ENCODE assay signal across 9 cellular contexts in genomic region chr19:39845172-39845571, GRCh38. TPM values are rescaled to one million over a fixed set of nuclear protein-coding genes. Genes with fewer than 3 reads are reported as not detected.
DNase-seq lines count a peak whose midpoint lies in the region; ATAC-seq and TF ChIP-seq lines count a peak whose summit lies in the region.
"Had no signal": no experiment of that assay in that cellular context is flagged by ENCODE, and none has a peak within 500 bp of the region (broad histone marks: within the 10 kb centered on the region; RNA-seq: fewer than 3 reads in every experiment).

No MANE protein-coding gene starts in this region.

- no peak for TF ChIP-seq CTCF in heart left ventricle (IDR thresholded peaks at IDR 0.05)
- TF ChIP-seq CTCF in right lobe of liver (IDR thresholded peaks at IDR 0.05), result no peak
- TF ChIP-seq CTCF in upper lobe of left lung (IDR thresholded peaks at IDR 0.05), result no peak

- peaks cover 38% of the 10 kb centered on the region for H3K4me1 Mint-ChIP-seq in activated naive CD8-positive, alpha-beta T cell treated with anti-CD3 and anti-CD28 coated beads, Interleukin-2, amount 10 ng/mL, durations not matched to agents 7 days and 5 days

- no peaks in the 10 kb centered on the region for H3K27me3 ChIP-seq in heart left ventricle
- no peaks in the 10 kb centered on the region for H3K27me3 ChIP-seq in right lobe of liver
- no peaks in the 10 kb centered on the region for H3K27me3 ChIP-seq in upper lobe of left lung

- H3K9me3 Mint-ChIP-seq in activated naive CD8-positive, alpha-beta T cell treated with anti-CD3 and anti-CD28 coated beads, Interleukin-2, amount 10 ng/mL, durations not matched to agents 7 days and 5 days, result no peaks in the 10 kb centered on the region

- H3K27me3 Mint-ChIP-seq in activated naive CD8-positive, alpha-beta T cell treated with anti-CD3 and anti-CD28 coated beads, Interleukin-2, amount 10 ng/mL, durations not matched to agents 7 days and 5 days, result peaks cover 2% of the 10 kb centered on the region

- intact Hi-C loops in heart left ventricle (cut with DNase I) (loop anchor here in 6 of 10 donors (2.0 to 10.0 kb wide), 7 partner anchors 52 to 300 kb away; partner anchors contain the start of genes EID2 (in 2 of the 6) and PSMC4 (in 2 of the 6)), Right ventricle myocardium inferior (cut with DNase I) (loop anchor here (10.0 kb wide), 1 partner anchor 310 kb away; the partner anchor contains the start of gene EID2B), right lobe of liver (cut with DNase I) (loop anchor here in 1 of 2 donors (10.0 kb wide), 1 partner anchor 50 kb away; no protein-coding TSS in a partner anchor)

- TF ChIP-seq POLR2A in heart left ventricle (IDR thresholded peaks at IDR 0.05) (no peak), right lobe of liver (IDR thresholded peaks at IDR 0.05) (no peak), upper lobe of left lung (IDR thresholded peaks at IDR 0.05) (no peak)

- POLR2A ChIA-PET in activated naive CD8-positive, alpha-beta T cell treated with anti-CD3 and anti-CD28 coated beads, Interleukin-2, amount 10 ng/mL, durations not matched to agents 7 days and 5 days (lab: Charles Lee), result interaction anchor here (0.7 to 5.1 kb wide), 6 partner anchors 12 to 152 kb away, joined by 3 to 38 read pairs (median 10); partner anchors contain the start of genes DYRK1B, PSMC4 and ZNF546

- ATAC-seq in heart left ventricle, result no peak
- ATAC-seq in Right ventricle myocardium inferior, result no peak
- no peak for ATAC-seq in activated naive CD8-positive, alpha-beta T cell treated with anti-CD3 and anti-CD28 coated beads, Interleukin-2, amount 10 ng/mL, durations not matched to agents 7 days and 5 days (ENCODE audit: low read depth)
- no peak for ATAC-seq in right lobe of liver
- ATAC-seq in upper lobe of left lung (ENCODE audit: low FRiP score in 2 of 2), result no peak
- ATAC-seq in HG02870 (IDR thresholded peaks at IDR 0.05; ENCODE audit: unreplicated experiment), result no peak

- H3K36me3 ChIP-seq in heart left ventricle (peaks cover 0 to 2% (median 0%) of the 10 kb centered on the region in 9 donors), right lobe of liver (peaks cover 0 to under 1% (median 0%) of the 10 kb centered on the region in 4 donors), upper lobe of left lung (peaks cover 0 to under 1% (median under 1%) of the 10 kb centered on the region in 4 donors)
- H3K36me3 ChIP-seq: neutrophil had no signal

- DNase-seq in heart left ventricle (no peak), Right ventricle myocardium inferior (ENCODE audit: missing footprints) (no peak), right lobe of liver (no peak), upper lobe of left lung (no peak), NCI-H82 (lab: John Stamatoyannopoulos, UW) (no peak), DMS153 (lab: John Stamatoyannopoulos, UW) (no peak)
- no peak for DNase-seq in activated naive CD8-positive, alpha-beta T cell treated with anti-CD3 and anti-CD28 coated beads, Interleukin-2, amount 10 ng/mL, durations not matched to agents 7 days and 5 days

- H3K4me3 Mint-ChIP-seq in activated naive CD8-positive, alpha-beta T cell treated with anti-CD3 and anti-CD28 coated beads, Interleukin-2, amount 10 ng/mL, durations not matched to agents 7 days and 5 days, result peak overlapping the region; percentile 91

- H3K36me3 Mint-ChIP-seq in activated naive CD8-positive, alpha-beta T cell treated with anti-CD3 and anti-CD28 coated beads, Interleukin-2, amount 10 ng/mL, durations not matched to agents 7 days and 5 days, result no peaks in the 10 kb centered on the region

- TF ChIP-seq EP300 in upper lobe of left lung (IDR thresholded peaks at IDR 0.05), result no peak

- H3K9me3 ChIP-seq in heart left ventricle, result no peaks in the 10 kb centered on the region
- no peaks in the 10 kb centered on the region for H3K9me3 ChIP-seq in right lobe of liver
- no peaks in the 10 kb centered on the region for H3K9me3 ChIP-seq in upper lobe of left lung
- H3K9me3 ChIP-seq: neutrophil had no signal

- H3K4me3 ChIP-seq in heart left ventricle, result peak overlapping the region in 11 of 12 donors; percentile 63 to 89 (median 81)
- H3K4me3 ChIP-seq in right lobe of liver, result peak overlapping the region; percentile 84 to 95 (median 86)
- H3K4me3 ChIP-seq in upper lobe of left lung, result peak overlapping the region; percentile 80 to 85 (median 82)

- WGBS in heart left ventricle, 4 donors, result 28 to 45% (median 39%) methylated on average over 5 of the region's 5 CpGs
- 21% methylated on average over 5 of the region's 5 CpGs for WGBS in right lobe of liver (ENCODE audit: insufficient coverage, low coverage, low lambda C conversion rate, missing lambda C conversion rate)
- WGBS in upper lobe of left lung, 2 donors, result 24 to 33% methylated on average over 5 of the region's 5 CpGs

- H3K27ac ChIP-seq in heart left ventricle (peak overlapping the region in 2 of 12 donors; percentile 93), right lobe of liver (no peak overlapping the region), upper lobe of left lung (peak overlapping the region in 1 of 4 donors; percentile 82)

- H3K4me1 ChIP-seq in heart left ventricle (peaks cover 0 to 48% (median 29%) of the 10 kb centered on the region in 12 donors), right lobe of liver (peaks cover 0 to 20% (median 6%) of the 10 kb centered on the region in 4 donors), upper lobe of left lung (peaks cover 24 to 47% (median 36%) of the 10 kb centered on the region in 4 donors)

- peak overlapping the region; percentile 92 for H3K27ac Mint-ChIP-seq in activated naive CD8-positive, alpha-beta T cell treated with anti-CD3 and anti-CD28 coated beads, Interleukin-2, amount 10 ng/mL, durations not matched to agents 7 days and 5 days

RNA-seq across cellular contexts. Expression of gene FBL, which starts 1.0 kb away (rescaled TPM):
- total RNA-seq in heart left ventricle (10 to 100 TPM; 44.3 to 94.3 (median 70.5) TPM), Right ventricle myocardium inferior (64.8 TPM), right lobe of liver (10 to 100 TPM; 46.1 to 76.2 (median 51.4) TPM), upper lobe of left lung (100 to 1,000 TPM in 5 of 6 donors, 10 to 100 TPM in 1; 75.4 to 143 (median 110) TPM)
- polyA plus RNA-seq in heart left ventricle, result 100 to 1,000 TPM in 1 of 2 donors, 10 to 100 TPM in 1; 72.5 to 169 TPM
- 100 to 1,000 TPM; 344 to 357 TPM for total RNA-seq in activated naive CD8-positive, alpha-beta T cell treated with anti-CD3 and anti-CD28 coated beads, Interleukin-2, amount 10 ng/mL, durations not matched to agents 7 days and 5 days

RNA-seq across cellular contexts. Expression of gene DYRK1B, which starts 11.2 kb away (rescaled TPM):
- total RNA-seq in heart left ventricle (10 to 100 TPM; 12.8 to 49.1 (median 28.7) TPM), Right ventricle myocardium inferior (19.9 TPM), right lobe of liver (1 to 10 TPM; 2.5 to 6.3 (median 4.4) TPM), upper lobe of left lung (10 to 100 TPM; 14.6 to 33.6 (median 23.2) TPM)
- 10 to 100 TPM; 13.8 to 19.7 TPM for polyA plus RNA-seq in heart left ventricle
- 10 to 100 TPM; 15.8 to 17.3 TPM for total RNA-seq in activated naive CD8-positive, alpha-beta T cell treated with anti-CD3 and anti-CD28 coated beads, Interleukin-2, amount 10 ng/mL, durations not matched to agents 7 days and 5 days
